Comparison of ENCODE assay signal across 4 cellular contexts in the genomic region with DNA sequence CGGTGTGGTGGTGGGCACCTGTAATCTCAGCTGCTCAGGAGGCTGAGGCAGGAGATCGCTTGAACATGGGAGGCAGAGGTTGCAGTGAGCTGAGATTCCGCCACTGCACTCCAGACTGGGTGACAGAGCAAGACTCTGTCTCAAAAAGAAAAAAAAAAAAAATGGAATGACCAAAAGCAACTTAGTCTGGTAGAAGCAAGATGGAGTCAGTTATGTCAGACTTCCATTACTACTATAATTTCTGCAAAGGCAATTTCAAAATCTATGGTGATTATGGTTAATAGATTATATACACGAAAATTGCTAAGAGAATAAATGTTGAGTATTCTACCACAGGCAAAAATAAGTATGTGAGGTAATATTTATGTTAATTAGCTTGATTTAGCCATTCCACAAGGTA.
"Had no signal": no experiment of that assay in that cellular context is flagged by ENCODE, and none has a peak within 500 bp of the region (broad histone marks: within the 10 kb centered on the region; RNA-seq: fewer than 3 reads in every experiment).

No MANE protein-coding gene starts in this region.

- H3K27ac Mint-ChIP-seq: IgD-negative memory B cell had no signal

- H3K4me3 ChIP-seq: GM23338 had no signal

- ATAC-seq: GM23338 had no signal

- H3K27me3 Mint-ChIP-seq: IgD-negative memory B cell had no signal

- DNase-seq: H9, HCEC 1CT had no signal

- H3K4me3 Mint-ChIP-seq: GM23338, IgD-negative memory B cell had no signal

- H3K4me1 Mint-ChIP-seq: IgD-negative memory B cell had no signal
